22 cellular contexts compared by ENCODE assay signal in genomic region chr4:71288875-71289274, GRCh38. TPM values are rescaled to one million over a fixed set of nuclear protein-coding genes. Genes with fewer than 3 reads are reported as not detected.
DNase-seq lines count a peak whose midpoint lies in the region; ATAC-seq and TF ChIP-seq lines count a peak whose summit lies in the region.
"Had no signal": no experiment of that assay in that cellular context is flagged by ENCODE, and none has a peak within 500 bp of the region (broad histone marks: within the 10 kb centered on the region; RNA-seq: fewer than 3 reads in every experiment).

No MANE protein-coding gene starts in this region.

- intact Hi-C loops in left ventricle myocardium superior (cut with micrococcal nuclease) (no loop called here), Right ventricle myocardium inferior (cut with DNase I) (no loop called here), ovary (cut with DNase I) (loop anchor here in 1 of 4 donors (2.0 kb wide), 1 partner anchor 50 kb away; no protein-coding TSS in a partner anchor)

- no peaks in the 10 kb centered on the region for H4K20me1 ChIP-seq in fibroblast of lung (ENCODE audit: control insufficient read depth, extremely low read depth, insufficient read depth, low read length)

- no peaks in the 10 kb centered on the region for H3K36me3 ChIP-seq in fibroblast of lung (ENCODE audit: control insufficient read depth, insufficient read depth, low read length)
- no peaks in the 10 kb centered on the region for H3K36me3 ChIP-seq in ovary
- H3K36me3 ChIP-seq: BE2C had no signal

- H3K9me3 ChIP-seq in fibroblast of lung (ENCODE audit: control insufficient read depth, insufficient read depth, low read depth, low read length) = no peaks in the 10 kb centered on the region
- no peaks in the 10 kb centered on the region for H3K9me3 ChIP-seq in ovary
- H3K9me3 ChIP-seq in T-helper 17 cell (ENCODE audit: control insufficient read depth, low read length, poor library complexity, severe bottlenecking) = no peaks in the 10 kb centered on the region
- H3K9me3 ChIP-seq: BE2C had no signal

- TF ChIP-seq CTCF in fibroblast of lung (conservative IDR thresholded peaks at IDR 0.05 in 1 of 2, IDR thresholded peaks at IDR 0.05 in 1 of 2; ENCODE audit: low read depth in 1 of 2, low read length in 2 of 2) = no peak
- TF ChIP-seq CTCF in ovary (IDR thresholded peaks at IDR 0.05) = no peak

- DNase-seq in left ventricle myocardium superior (no peak), Right ventricle myocardium inferior (ENCODE audit: missing footprints) (no peak), fibroblast of lung (ENCODE audit: low read depth in 2 of 2) (no peak), mucosa of gallbladder (ENCODE audit: low spot score) (peak; percentile 34), ovary (no peak), T-helper 17 cell (no peak), SHP77 (lab: John Stamatoyannopoulos, UW) (no peak)
- DNase-seq: 8988T; BE2C; CD8-positive, alpha-beta memory T cell; DMS79; KBM-7; NCI-H1048; NCI-H1436 treated with DMSO at 0.1 percent for 48 hours; NCI-H2029 treated with DMSO at 0.1 percent for 48 hours; NCI-H2171 treated with DMSO at 0.1 percent for 48 hours; NCI-H446 treated with DMSO at 0.1 percent for 48 hours; NCI-H748 treated with DMSO at 0.1 percent for 48 hours; PC-9 had no signal

- peak; percentile 53 for ATAC-seq in left ventricle myocardium superior
- no peak for ATAC-seq in Right ventricle myocardium inferior
- no peak for ATAC-seq in T-helper 17 cell
- no peak for ATAC-seq in GM21576 (IDR thresholded peaks at IDR 0.05; ENCODE audit: unreplicated experiment)
- ATAC-seq: GM23338 had no signal

- peak overlapping the region; percentile 0 for H3K27ac ChIP-seq in fibroblast of lung (ENCODE audit: insufficient read depth, low read length)
- H3K27ac ChIP-seq in ovary = no peak overlapping the region
- H3K27ac ChIP-seq: HL-60, PC-9 had no signal

- peaks cover 6% of the 10 kb centered on the region for H3K4me1 ChIP-seq in fibroblast of lung (ENCODE audit: control insufficient read depth, extremely low read depth, insufficient read depth, low read length)
- no peaks in the 10 kb centered on the region for H3K4me1 ChIP-seq in ovary (ENCODE audit: insufficient read depth)
- H3K4me1 ChIP-seq: BE2C had no signal

- no peak overlapping the region for H3K4me3 Mint-ChIP-seq in T-helper 17 cell
- H3K4me3 Mint-ChIP-seq: CD8-positive, alpha-beta memory T cell; GM23338 had no signal

- no peak overlapping the region for H3K4me3 ChIP-seq in fibroblast of lung (replicated peaks in 1 of 4; ENCODE audit: control extremely low read depth in 1 of 4, insufficient read depth in 1 of 4, low read depth in 3 of 4, low read length in 4 of 4)
- H3K4me3 ChIP-seq in ovary = no peak overlapping the region
- H3K4me3 ChIP-seq: GM23338, PC-9 had no signal

- H2AFZ ChIP-seq in fibroblast of lung (ENCODE audit: low read length) = no peak overlapping the region
- H2AFZ ChIP-seq: GM23338, PC-9 had no signal

- peaks cover 10% of the 10 kb centered on the region for H3K79me2 ChIP-seq in fibroblast of lung (ENCODE audit: control insufficient read depth, insufficient read depth, low read length)

- no peak overlapping the region for H3K9ac ChIP-seq in fibroblast of lung (ENCODE audit: insufficient read depth, low read length)

- H3K36me3 Mint-ChIP-seq in T-helper 17 cell (ENCODE audit: low read depth) = peaks cover 2% of the 10 kb centered on the region
- H3K36me3 Mint-ChIP-seq: CD8-positive, alpha-beta memory T cell had no signal

- H3K27me3 ChIP-seq in fibroblast of lung (ENCODE audit: control insufficient read depth, insufficient read depth, low read length) (no peaks in the 10 kb centered on the region), ovary (no peaks in the 10 kb centered on the region)
- H3K27me3 ChIP-seq: BE2C had no signal

- H3K4me1 Mint-ChIP-seq in T-helper 17 cell = no peaks in the 10 kb centered on the region
- H3K4me1 Mint-ChIP-seq: CD8-positive, alpha-beta memory T cell had no signal

- peaks cover 12% of the 10 kb centered on the region for H3K27me3 Mint-ChIP-seq in T-helper 17 cell
- H3K27me3 Mint-ChIP-seq: CD8-positive, alpha-beta memory T cell had no signal

- H3K4me2 ChIP-seq in fibroblast of lung (ENCODE audit: extremely low read depth, insufficient read depth, low read length) = no peak overlapping the region
- H3K4me2 ChIP-seq: GM23338, PC-9 had no signal

- no peak for TF ChIP-seq POLR2A in ovary (IDR thresholded peaks at IDR 0.05)

- H3K27ac Mint-ChIP-seq in T-helper 17 cell = no peak overlapping the region
- H3K27ac Mint-ChIP-seq: CD8-positive, alpha-beta memory T cell; GM23338 had no signal

- no peak for TF ChIP-seq EP300 in ovary (IDR thresholded peaks at IDR 0.05)

RNA-seq across cellular contexts. Expression of gene SLC4A4, which starts 49.9 kb away (rescaled TPM):
- total RNA-seq in left ventricle myocardium superior (25.6 TPM), Right ventricle myocardium inferior (20.3 TPM), fibroblast of lung (9.8 and 12.2 TPM in 2 replicates), mucosa of gallbladder (225 TPM), ovary (1 to 10 TPM in 5 of 7 donors, under 1 TPM in 2; 0.23 to 8.3 (median 1.4) TPM), T-helper 17 cell (under 1 TPM; 0.52 to 0.81 TPM)
- polyA plus RNA-seq in fibroblast of lung (16.9 and 33.4 TPM in 2 replicates), ovary (1 to 10 TPM in 1 of 2 donors, under 1 TPM in 1; 0.31 to 2.0 TPM)
- polyA plus RNA-seq in fibroblast of lung (2012) = 8.1 and 16.0 TPM in 2 replicates
- polyA minus RNA-seq in fibroblast of lung (ENCODE audit: low replicate concordance) = 19.0 and 20.6 TPM in 2 replicates
